Comparison of ENCODE assay signal across 1 cellular context in genomic region chr5:150131461-150131860, GRCh38.
TF ChIP-seq lines count a peak whose summit lies in the region.

No MANE protein-coding gene starts in this region.

TF ChIP-seq in IMR-90, 13 proteins besides CTCF, POLR2A, EP300 and RAD21:
- TF ChIP-seq CHD1 (IDR thresholded peaks at IDR 0.05; ENCODE audit: low read depth, low read length) (no peak), CEBPB (IDR thresholded peaks at IDR 0.05; ENCODE audit: low read depth, low read length) (peak; percentile 78)
TF ChIP-seq in IMR-90: peak in this region for 1.
